In genomic region chr3:85228966-85229365, GRCh38 we compare ENCODE assay signal across 28 cellular contexts.
"Had no signal": no experiment of that assay in that cellular context is flagged by ENCODE, and none has a peak within 500 bp of the region (broad histone marks: within the 10 kb centered on the region; RNA-seq: fewer than 3 reads in every experiment).

No MANE protein-coding gene starts in this region.

- H3K4me3 Mint-ChIP-seq: activated B cell treated with CpG ODN at 0.5 μM for 24 hours; activated CD8-positive, alpha-beta T cell treated with anti-CD3 and anti-CD28 coated beads for 36 hours; activated naive CD4-positive, alpha-beta T cell treated with anti-CD3 and anti-CD28 coated beads, Interleukin-2, amount 10 ng/mL, durations not matched to agents 7 days and 5 days; activated naive CD8-positive, alpha-beta T cell treated with anti-CD3 and anti-CD28 coated beads, Interleukin-2, amount 10 ng/mL, durations not matched to agents 7 days and 5 days; activated T-cell treated with anti-CD3 and anti-CD28 coated beads, Interleukin-2, amount 50 U/mL, for 72 hours; brain had no signal

- H3K4me3 ChIP-seq: ascending aorta, breast epithelium, cardiac muscle cell, colonic mucosa had no signal

- H3K36me3 ChIP-seq: ascending aorta, breast epithelium, cardiac muscle cell, colonic mucosa had no signal

- H3K4me1 Mint-ChIP-seq: activated B cell treated with CpG ODN at 0.5 μM for 24 hours; activated naive CD4-positive, alpha-beta T cell treated with anti-CD3 and anti-CD28 coated beads, Interleukin-2, amount 10 ng/mL, durations not matched to agents 7 days and 5 days; activated naive CD8-positive, alpha-beta T cell treated with anti-CD3 and anti-CD28 coated beads, Interleukin-2, amount 10 ng/mL, durations not matched to agents 7 days and 5 days; brain had no signal

- H3K27me3 ChIP-seq: ascending aorta, breast epithelium, colonic mucosa had no signal

- H3K4me1 ChIP-seq: ascending aorta, breast epithelium, colonic mucosa had no signal

- H3K27me3 Mint-ChIP-seq: activated B cell treated with CpG ODN at 0.5 μM for 24 hours; activated CD8-positive, alpha-beta T cell treated with anti-CD3 and anti-CD28 coated beads for 36 hours; activated naive CD4-positive, alpha-beta T cell treated with anti-CD3 and anti-CD28 coated beads, Interleukin-2, amount 10 ng/mL, durations not matched to agents 7 days and 5 days; activated naive CD8-positive, alpha-beta T cell treated with anti-CD3 and anti-CD28 coated beads, Interleukin-2, amount 10 ng/mL, durations not matched to agents 7 days and 5 days had no signal

- H3K27ac ChIP-seq: ascending aorta, breast epithelium, cardiac muscle cell, colonic mucosa, VCaP had no signal

- H3K9me3 ChIP-seq: ascending aorta, breast epithelium, colonic mucosa had no signal

- H3K36me3 Mint-ChIP-seq: activated naive CD4-positive, alpha-beta T cell treated with anti-CD3 and anti-CD28 coated beads, Interleukin-2, amount 10 ng/mL, durations not matched to agents 7 days and 5 days; activated naive CD8-positive, alpha-beta T cell treated with anti-CD3 and anti-CD28 coated beads, Interleukin-2, amount 10 ng/mL, durations not matched to agents 7 days and 5 days had no signal

- H3K27ac Mint-ChIP-seq: activated B cell treated with CpG ODN at 0.5 μM for 24 hours; activated CD8-positive, alpha-beta T cell treated with anti-CD3 and anti-CD28 coated beads for 36 hours; activated naive CD4-positive, alpha-beta T cell treated with anti-CD3 and anti-CD28 coated beads, Interleukin-2, amount 10 ng/mL, durations not matched to agents 7 days and 5 days; activated naive CD4-positive, alpha-beta T cell treated with anti-CD3 and anti-CD28 coated beads, Interleukin-2, amount 50 U/mL, for 72 hours; activated naive CD8-positive, alpha-beta T cell treated with anti-CD3 and anti-CD28 coated beads, Interleukin-2, amount 10 ng/mL, durations not matched to agents 7 days and 5 days; activated T-cell treated with anti-CD3 and anti-CD28 coated beads, Interleukin-2, amount 50 U/mL, for 72 hours; brain had no signal

- DNase-seq: activated B cell treated with CpG ODN at 0.5 μM for 24 hours; activated CD4-positive, alpha-beta T cell treated with anti-CD3 and anti-CD28 coated beads for 48 hours; activated CD4-positive, alpha-beta T cell treated with anti-CD3 and anti-CD28 coated beads, Interleukin-2, amount 50 U/mL, for 1 hour; activated CD4-positive, alpha-beta T cell treated with anti-CD3 and anti-CD28 coated beads, Interleukin-2, amount 50 U/mL, for 48 hours; activated CD8-positive, alpha-beta memory T cell treated with anti-CD3 and anti-CD28 coated beads for 24 hours; activated CD8-positive, alpha-beta T cell treated with anti-CD3 and anti-CD28 coated beads for 36 hours; activated gamma-delta T cell; activated naive CD4-positive, alpha-beta T cell; activated naive CD4-positive, alpha-beta T cell treated with anti-CD3 and anti-CD28 coated beads, Interleukin-2, amount 10 ng/mL, durations not matched to agents 7 days and 5 days; activated naive CD8-positive, alpha-beta T cell treated with anti-CD3 and anti-CD28 coated beads, Interleukin-2, amount 10 ng/mL, durations not matched to agents 7 days and 5 days; activated T-cell treated with anti-CD3 and anti-CD28 coated beads, Interleukin-2, amount 50 U/mL, for 1 hour; activated T-cell treated with anti-CD3 and anti-CD28 coated beads, Interleukin-2, amount 50 U/mL, for 72 hours; central memory CD4-positive, alpha-beta T cell; cerebellar nuclear complex; colonic mucosa; effector CD8-positive, alpha-beta T cell; foreskin fibroblast; T-helper 2 cell had no signal

- FAIRE-seq: frontal cortex, TTC549 had no signal

- ATAC-seq: activated CD4-positive, CD25-positive, alpha-beta regulatory T cell treated with anti-CD3 and anti-CD28 coated beads, Interleukin-2, amount 50 U/mL, for 24 hours; activated CD8-positive, alpha-beta T cell treated with anti-CD3 and anti-CD28 coated beads for 36 hours; activated naive CD4-positive, alpha-beta T cell treated with anti-CD3 and anti-CD28 coated beads, Interleukin-2, amount 50 U/mL, for 72 hours; activated T-cell treated with anti-CD3 and anti-CD28 coated beads, Interleukin-2, amount 50 U/mL, for 72 hours; esophagus mucosa had no signal
